ENCODE assay signal across 8 cellular contexts in the genomic region with DNA sequence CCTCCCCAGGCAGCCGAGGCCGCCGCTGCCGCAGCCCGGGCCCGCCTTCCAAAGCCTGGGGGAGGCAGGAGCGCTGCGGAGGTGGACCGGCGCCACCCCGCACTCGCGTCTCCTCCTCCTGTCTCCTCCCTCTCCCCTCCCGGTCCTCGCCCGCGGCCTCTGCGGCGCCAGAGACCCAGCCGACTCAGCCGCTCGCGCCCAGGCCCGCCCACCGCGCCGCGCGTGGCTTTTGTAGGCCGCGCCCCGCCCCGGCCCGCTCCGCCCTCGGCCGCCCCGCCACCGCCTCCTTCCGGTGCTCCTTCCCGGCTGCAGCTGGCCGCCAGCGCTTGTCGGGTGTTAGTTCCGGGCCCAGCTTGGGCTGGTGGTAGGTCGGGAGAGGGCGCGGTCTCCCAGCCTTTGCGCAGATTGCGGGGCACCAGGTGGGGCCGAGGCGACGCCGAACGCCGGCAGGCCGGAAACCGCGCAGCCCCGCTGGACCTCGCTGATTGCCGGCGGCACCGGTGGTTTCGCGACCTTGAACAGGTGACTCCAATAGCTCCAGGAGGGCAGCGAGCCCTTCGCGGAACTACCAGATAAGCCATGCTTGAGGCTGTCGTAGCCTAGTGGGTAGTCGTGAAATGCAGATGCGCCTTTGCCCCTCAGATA. TPM values are rescaled to one million over a fixed set of nuclear protein-coding genes. Genes with fewer than 3 reads are reported as not detected.
DNase-seq lines count a peak whose midpoint lies in the region; ATAC-seq and TF ChIP-seq lines count a peak whose summit lies in the region.

A gene with protein sequence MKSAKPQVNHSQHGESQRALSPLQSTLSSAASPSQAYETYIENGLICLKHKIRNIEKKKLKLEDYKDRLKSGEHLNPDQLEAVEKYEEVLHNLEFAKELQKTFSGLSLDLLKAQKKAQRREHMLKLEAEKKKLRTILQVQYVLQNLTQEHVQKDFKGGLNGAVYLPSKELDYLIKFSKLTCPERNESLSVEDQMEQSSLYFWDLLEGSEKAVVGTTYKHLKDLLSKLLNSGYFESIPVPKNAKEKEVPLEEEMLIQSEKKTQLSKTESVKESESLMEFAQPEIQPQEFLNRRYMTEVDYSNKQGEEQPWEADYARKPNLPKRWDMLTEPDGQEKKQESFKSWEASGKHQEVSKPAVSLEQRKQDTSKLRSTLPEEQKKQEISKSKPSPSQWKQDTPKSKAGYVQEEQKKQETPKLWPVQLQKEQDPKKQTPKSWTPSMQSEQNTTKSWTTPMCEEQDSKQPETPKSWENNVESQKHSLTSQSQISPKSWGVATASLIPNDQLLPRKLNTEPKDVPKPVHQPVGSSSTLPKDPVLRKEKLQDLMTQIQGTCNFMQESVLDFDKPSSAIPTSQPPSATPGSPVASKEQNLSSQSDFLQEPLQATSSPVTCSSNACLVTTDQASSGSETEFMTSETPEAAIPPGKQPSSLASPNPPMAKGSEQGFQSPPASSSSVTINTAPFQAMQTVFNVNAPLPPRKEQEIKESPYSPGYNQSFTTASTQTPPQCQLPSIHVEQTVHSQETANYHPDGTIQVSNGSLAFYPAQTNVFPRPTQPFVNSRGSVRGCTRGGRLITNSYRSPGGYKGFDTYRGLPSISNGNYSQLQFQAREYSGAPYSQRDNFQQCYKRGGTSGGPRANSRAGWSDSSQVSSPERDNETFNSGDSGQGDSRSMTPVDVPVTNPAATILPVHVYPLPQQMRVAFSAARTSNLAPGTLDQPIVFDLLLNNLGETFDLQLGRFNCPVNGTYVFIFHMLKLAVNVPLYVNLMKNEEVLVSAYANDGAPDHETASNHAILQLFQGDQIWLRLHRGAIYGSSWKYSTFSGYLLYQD (minus strand): TSS at position 202 of the 645 bp plus-strand sequence. CDS start 1,431 bp downstream, outside the sequence.

- H3K36me3 ChIP-seq in HUES48 (ENCODE audit: control insufficient read depth, insufficient read depth, low read length): peaks cover 14% of the 10 kb centered on the region
- no peaks in the 10 kb centered on the region for H3K36me3 ChIP-seq in endocrine pancreas (ENCODE audit: control insufficient read depth, insufficient read depth, low read length)
- no peaks in the 10 kb centered on the region for H3K36me3 ChIP-seq in mesendoderm (ENCODE audit: control insufficient read depth, insufficient read depth, low read length)

- H3K9me3 ChIP-seq in HUES48 (ENCODE audit: control insufficient read depth, insufficient read depth, low read length) (no peaks in the 10 kb centered on the region), endocrine pancreas (ENCODE audit: control insufficient read depth, low read length) (no peaks in the 10 kb centered on the region)

- peak within 1 kb of the TSS; percentile 50 for H3K4ac ChIP-seq in mesendoderm (ENCODE audit: low read depth, low read length)

- no peaks in the 10 kb centered on the region for H3K9me3 Mint-ChIP-seq in Calu3 (ENCODE audit: low read depth, unreplicated experiment)

- peak within 1 kb of the TSS; percentile 64 for H3K27ac Mint-ChIP-seq in Calu3 (ENCODE audit: unreplicated experiment)

- DNase-seq in Calu3 (peak; percentile 97), NOMO-1 treated with dmso at 0.1 percent for 144 hours (lab: John Stamatoyannopoulos, UW; ENCODE audit: unreplicated experiment) (peak; percentile 97), mesendoderm (peak; percentile 98)
- DNase-seq in activated CD8-positive, alpha-beta memory T cell treated with anti-CD3 and anti-CD28 coated beads, Interleukin-2, amount 50 U/mL, for 1 hour (ENCODE audit: extremely low read depth): peak; percentile 71
- DNase-seq in stimulated activated CD8-positive, alpha-beta memory T cell treated with anti-CD3 and anti-CD28 coated beads, Interleukin-12 subunit alpha, Interleukin-12 subunit beta, amount 100 ng/mL, for 4 hours (ENCODE audit: low read depth): peak; percentile 96

- peak within 1 kb of the TSS; percentile 67 for H2BK5ac ChIP-seq in mesendoderm (ENCODE audit: low read length)

- no peaks in the 10 kb centered on the region for H3K27me3 Mint-ChIP-seq in Calu3 (ENCODE audit: unreplicated experiment)

- peak within 1 kb of the TSS; percentile 15 for H2BK120ac ChIP-seq in mesendoderm (ENCODE audit: low read depth, low read length)

- no TSS peak for BruUV-seq in Calu3 (replicated peaks; lab: Mats Ljungman, UMichigan)

- peak within 1 kb of the TSS; percentile 86 for H3K4me2 ChIP-seq in mesendoderm (ENCODE audit: low read length)

- peaks cover 35% of the 10 kb centered on the region for H3K36me3 Mint-ChIP-seq in Calu3 (ENCODE audit: insufficient read depth, unreplicated experiment)

- TF ChIP-seq CTCF in Calu3 (IDR thresholded peaks at IDR 0.05; ENCODE audit: unreplicated experiment): peak; percentile 43

- WGBS in mesendoderm (ENCODE audit: extremely low coverage, insufficient coverage, low lambda C conversion rate): no CpG with 5 or more reads among the region's 72 CpGs

- peaks cover 4% of the 10 kb centered on the region for H3K79me1 ChIP-seq in mesendoderm (ENCODE audit: low read length)

- no peaks in the 10 kb centered on the region for H3K27me3 ChIP-seq in HUES48 (ENCODE audit: control insufficient read depth, insufficient read depth, low read length)
- no peaks in the 10 kb centered on the region for H3K27me3 ChIP-seq in endocrine pancreas (ENCODE audit: control insufficient read depth, insufficient read depth, low read length)
- H3K27me3 ChIP-seq in mesendoderm (ENCODE audit: insufficient read depth, low read length, poor library complexity): no peaks in the 10 kb centered on the region

- H3K18ac ChIP-seq in mesendoderm (ENCODE audit: low read length): peak within 1 kb of the TSS; percentile 82

- H3K4me1 ChIP-seq in HUES48 (ENCODE audit: control insufficient read depth, insufficient read depth, low read length): peaks cover 24% of the 10 kb centered on the region
- peaks cover 5% of the 10 kb centered on the region for H3K4me1 ChIP-seq in endocrine pancreas (ENCODE audit: control insufficient read depth, insufficient read depth, low read length)
- peaks cover 4% of the 10 kb centered on the region for H3K4me1 ChIP-seq in mesendoderm (ENCODE audit: control insufficient read depth, low read depth, low read length)

- H4K8ac ChIP-seq in mesendoderm (ENCODE audit: low read depth, low read length): no peak within 1 kb of the TSS

- H4K5ac ChIP-seq in mesendoderm (ENCODE audit: low read length): no peak within 1 kb of the TSS

- H3K23ac ChIP-seq in mesendoderm (ENCODE audit: low read length): peak within 1 kb of the TSS; percentile 76

- H3K56ac ChIP-seq in mesendoderm (ENCODE audit: low read length): peak within 1 kb of the TSS; percentile 95

- H3K9ac ChIP-seq in HUES48 (ENCODE audit: low read depth, low read length): peak within 1 kb of the TSS; percentile 61
- H3K9ac ChIP-seq in endocrine pancreas (ENCODE audit: control insufficient read depth, insufficient read depth, low read length): peak within 1 kb of the TSS; percentile 84
- H3K9ac ChIP-seq in mesendoderm (ENCODE audit: low read length): peak within 1 kb of the TSS; percentile 96

- intact Hi-C loops in Calu3 (cut with micrococcal nuclease; ENCODE audit: unreplicated experiment): loop anchor here (1.0 to 5.0 kb wide), 3 partner anchors 38 to 452 kb away; no protein-coding TSS in a partner anchor

- peaks cover 30% of the 10 kb centered on the region for H3K79me2 ChIP-seq in mesendoderm (ENCODE audit: control insufficient read depth, insufficient read depth, low read length)

- H3K4me3 ChIP-seq in HUES48 (ENCODE audit: low read depth, low read length) (peak within 1 kb of the TSS; percentile 82), endocrine pancreas (ENCODE audit: control insufficient read depth, insufficient read depth, low read length) (peak within 1 kb of the TSS; percentile 96), mesendoderm (ENCODE audit: low read length) (peak within 1 kb of the TSS; percentile 91)

- peak within 1 kb of the TSS; percentile 90 for H3K27ac ChIP-seq in HUES48 (ENCODE audit: low read depth, low read length)
- peak within 1 kb of the TSS; percentile 96 for H3K27ac ChIP-seq in mesendoderm (ENCODE audit: low read depth, low read length)

- H3K4me3 Mint-ChIP-seq in Calu3 (ENCODE audit: low read depth, unreplicated experiment): peak within 1 kb of the TSS; percentile 92

- H2AK5ac ChIP-seq in mesendoderm (ENCODE audit: low read length): peak within 1 kb of the TSS; percentile 62

- H3K4me1 Mint-ChIP-seq in Calu3 (ENCODE audit: low read depth, unreplicated experiment): peaks cover 26% of the 10 kb centered on the region

- peak; percentile 90 for ATAC-seq in GM21423 (IDR thresholded peaks at IDR 0.05; ENCODE audit: unreplicated experiment)

- H2BK15ac ChIP-seq in mesendoderm (replicated peaks; ENCODE audit: low read depth): no peak within 1 kb of the TSS

- CTCF ChIA-PET in Calu3 (lab: Charles Lee): interaction anchor here (0.8 to 5.5 kb wide), 3 partner anchors 41 to 1235 kb away, joined by 3 to 36 read pairs (median 6); no protein-coding TSS in a partner anchor

RNA-seq across cellular contexts. Expression of the gene that starts here (rescaled TPM):
- total RNA-seq in Calu3 (2022): 48.5 and 52.2 TPM in 2 replicates
- 22.2 TPM for polyA plus RNA-seq in mesendoderm (2013, experiment 1 of 2)
- polyA plus RNA-seq in mesendoderm (2013, experiment 2 of 2): 21.9 TPM

Comparison
In these comparisons a context has a peak if more than half of its experiments do, and no peak if none do; other contexts are left out.
1. Peak in every context shown above with its lines: DNase-seq, ATAC-seq, H3K4me3 ChIP-seq and H3K27ac ChIP-seq.